In genomic region chr6:122612838-122613237, GRCh38 we compare ENCODE assay signal across 34 cellular contexts. TPM values are rescaled to one million over a fixed set of nuclear protein-coding genes. Genes with fewer than 3 reads are reported as not detected.
"Had no signal": no experiment of that assay in that cellular context is flagged by ENCODE, and none has a peak within 500 bp of the region (broad histone marks: within the 10 kb centered on the region; RNA-seq: fewer than 3 reads in every experiment).

No MANE protein-coding gene starts in this region.

- H3K4me3 ChIP-seq: ascending aorta, body of pancreas, breast epithelium had no signal

- H3K36me3 ChIP-seq: ascending aorta, brain microvascular endothelial cell, breast epithelium had no signal

- ATAC-seq: activated CD8-positive, alpha-beta T cell treated with anti-CD3 and anti-CD28 coated beads for 36 hours; activated naive CD8-positive, alpha-beta T cell treated with anti-CD3 and anti-CD28 coated beads, Interleukin-2, amount 50 U/mL, for 24 hours; activated T-cell treated with anti-CD3 and anti-CD28 coated beads, Interleukin-2, amount 50 U/mL, for 4 hours; activated T-cell treated with anti-CD3 and anti-CD28 coated beads, Interleukin-2, amount 50 U/mL, for 72 hours; activated T-helper 17 cell treated with anti-CD3 and anti-CD28 coated beads, Interleukin-2, amount 50 U/mL, for 72 hours; body of pancreas had no signal

- DNase-seq: activated B cell treated with CpG ODN at 0.5 μM for 24 hours; activated CD4-positive, alpha-beta memory T cell treated with anti-CD3 and anti-CD28 coated beads for 36 hours; activated CD4-positive, alpha-beta T cell treated with anti-CD3 and anti-CD28 coated beads for 4 hours; activated CD4-positive, alpha-beta T cell treated with anti-CD3 and anti-CD28 coated beads, Interleukin-2, amount 10 ng/mL, durations not matched to agents 24 days and 14 days; activated CD4-positive, alpha-beta T cell treated with anti-CD3 and anti-CD28 coated beads, Interleukin-2, amount 50 U/mL, for 1 hour; activated CD4-positive, alpha-beta T cell treated with anti-CD3 and anti-CD28 coated beads, Interleukin-2, amount 50 U/mL, for 4 hours; activated CD4-positive, CD25-positive, alpha-beta regulatory T cell treated with anti-CD3 and anti-CD28 coated beads, Interleukin-2, amount 50 U/mL, for 72 hours; activated CD8-positive, alpha-beta memory T cell treated with anti-CD3 and anti-CD28 coated beads, Interleukin-2, amount 50 U/mL, for 4 hours; activated CD8-positive, alpha-beta T cell treated with anti-CD3 and anti-CD28 coated beads for 36 hours; activated effector memory CD4-positive, alpha-beta T cell treated with anti-CD3 and anti-CD28 coated beads, Interleukin-2, amount 50 U/mL, for 16 hours; activated gamma-delta T cell treated with Interleukin-2 at 50 U/mL for 16 hours; activated naive CD4-positive, alpha-beta T cell treated with anti-CD3 and anti-CD28 coated beads, Interleukin-2, amount 10 ng/mL, durations not matched to agents 7 days and 5 days; activated naive CD4-positive, alpha-beta T cell treated with Interleukin-2 at 50 U/mL for 16 hours; activated naive CD8-positive, alpha-beta T cell treated with anti-CD3 and anti-CD28 coated beads, Interleukin-2, amount 10 ng/mL, durations not matched to agents 7 days and 5 days; activated naive CD8-positive, alpha-beta T cell treated with anti-CD3 and anti-CD28 coated beads, Interleukin-2, amount 50 U/mL, for 24 hours; activated T-cell treated with anti-CD3 and anti-CD28 coated beads for 4 hours; activated T-cell treated with anti-CD3 and anti-CD28 coated beads, Interleukin-2, amount 50 U/mL, for 1 hour; activated T-cell treated with anti-CD3 and anti-CD28 coated beads, Interleukin-2, amount 50 U/mL, for 4 hours; activated T-cell treated with anti-CD3 and anti-CD28 coated beads, Interleukin-2, amount 50 U/mL, for 72 hours; amygdala; anterior cingulate cortex; body of pancreas; brain microvascular endothelial cell; central memory CD4-positive, alpha-beta T cell; T-helper 2 cell; T-helper 9 cell had no signal

- FAIRE-seq: colon, TTC549 had no signal

- H3K4me1 ChIP-seq: breast epithelium had no signal

- H3K27ac ChIP-seq: ascending aorta, body of pancreas, brain microvascular endothelial cell, breast epithelium, VCaP had no signal

- H3K27me3 ChIP-seq: ascending aorta, body of pancreas, breast epithelium had no signal

- H3K9me3 ChIP-seq: ascending aorta, body of pancreas, breast epithelium had no signal

RNA-seq across cellular contexts. Expression of gene PKIB, which starts 2.6 kb away (rescaled TPM):
- total RNA-seq: activated CD4-positive, alpha-beta T cell treated with anti-CD3 and anti-CD28 coated beads, Interleukin-2, amount 10 ng/mL, durations not matched to agents 24 days and 14 days; activated CD8-positive, alpha-beta memory T cell treated with anti-CD3 and anti-CD28 coated beads for 36 hours; activated T-helper 1 cell treated with anti-CD3 and anti-CD28 coated beads, Interleukin-12 subunit alpha, Interleukin-12 subunit beta, Interleukin-2, Interleukin-4 antibody, amounts not matched to agents 30 ng/mL and 10 ng/mL and 1 ng/mL, durations not matched to agents 14 hours and 24 hours and 36 hours; ascending aorta had no signal
